ENCODE assay signal across 33 cellular contexts in genomic region chr3:139732729-139733128, GRCh38.
"Had no signal": no experiment of that assay in that cellular context is flagged by ENCODE, and none has a peak within 500 bp of the region (broad histone marks: within the 10 kb centered on the region; RNA-seq: fewer than 3 reads in every experiment).

No MANE protein-coding gene starts in this region.

- DNase-seq: activated CD4-positive, alpha-beta memory T cell treated with anti-CD3 and anti-CD28 coated beads, Interleukin-2, amount 10 ng/mL, durations not matched to agents 7 days and 5 days; activated CD4-positive, alpha-beta T cell treated with anti-CD3 and anti-CD28 coated beads for 1 hour; activated CD4-positive, alpha-beta T cell treated with anti-CD3 and anti-CD28 coated beads, Interleukin-2, amount 10 ng/mL, durations not matched to agents 7 days and 5 days; activated CD8-positive, alpha-beta memory T cell treated with anti-CD3 and anti-CD28 coated beads, Interleukin-2, amount 50 U/mL, for 48 hours; activated gamma-delta T cell; activated naive CD4-positive, alpha-beta T cell treated with anti-CD3 and anti-CD28 coated beads, Interleukin-2, amount 10 ng/mL, durations not matched to agents 7 days and 5 days; activated naive CD8-positive, alpha-beta T cell treated with anti-CD3 and anti-CD28 coated beads, Interleukin-2, amount 10 ng/mL, durations not matched to agents 7 days and 5 days; activated T-cell treated with anti-CD3 and anti-CD28 coated beads, Interleukin-2, amount 50 U/mL, for 24 hours; caudate nucleus; cortex of kidney; effector memory CD8-positive, alpha-beta T cell; foreskin melanocyte; glutamatergic neuron; left colon; midbrain; naive thymus-derived CD8-positive, alpha-beta T cell; nucleus accumbens; pancreas; stimulated activated CD4-positive, alpha-beta T cell treated with anti-CD3 and anti-CD28 coated beads, Interleukin-1b, Interleukin-23, amount 100 ng/mL, for 48 hours; stimulated activated CD4-positive, alpha-beta T cell treated with anti-CD3 and anti-CD28 coated beads, Interleukin-4, amount 100 ng/mL, for 4 hours; stimulated activated CD8-positive, alpha-beta memory T cell treated with anti-CD3 and anti-CD28 coated beads, Interleukin-4, amount 100 ng/mL, for 48 hours; stimulated activated naive CD8-positive, alpha-beta T cell treated with anti-CD3 and anti-CD28 coated beads, Interleukin-15, amount 100 ng/mL, for 72 hours; substantia nigra; T-helper 17 cell; upper lobe of left lung had no signal

- H3K27ac ChIP-seq: ascending aorta, hepatocyte, pancreas, prostate gland, upper lobe of left lung, vagina had no signal

- H3K9me3 ChIP-seq: ascending aorta, pancreas, prostate gland, upper lobe of left lung, vagina had no signal

- H3K27me3 ChIP-seq: ascending aorta, hepatocyte, pancreas, upper lobe of left lung, vagina had no signal

- FAIRE-seq: keratinocyte, pancreas had no signal

- H3K4me1 ChIP-seq: ascending aorta, pancreas, prostate gland, upper lobe of left lung, vagina had no signal

- H3K4me3 ChIP-seq: ascending aorta, hepatocyte, pancreas, prostate gland, smooth muscle cell, upper lobe of left lung, vagina had no signal

- H3K36me3 ChIP-seq: ascending aorta, pancreas, prostate gland, upper lobe of left lung, vagina had no signal

- ATAC-seq: effector memory CD8-positive, alpha-beta T cell; left colon; naive thymus-derived CD8-positive, alpha-beta T cell; pancreas; stimulated activated memory B cell treated with anti-CD40 and anti-IgM and Interleukin-4, amounts not matched to agents 10 μg/mL and 1 μg/mL and 100 μg/mL, for 72 hours; stimulated activated naive CD8-positive, alpha-beta T cell treated with anti-CD3 and anti-CD28 coated beads, Interleukin-15, amount 100 ng/mL, for 72 hours; T-helper 17 cell; WTC11 had no signal
